In the genomic region with DNA sequence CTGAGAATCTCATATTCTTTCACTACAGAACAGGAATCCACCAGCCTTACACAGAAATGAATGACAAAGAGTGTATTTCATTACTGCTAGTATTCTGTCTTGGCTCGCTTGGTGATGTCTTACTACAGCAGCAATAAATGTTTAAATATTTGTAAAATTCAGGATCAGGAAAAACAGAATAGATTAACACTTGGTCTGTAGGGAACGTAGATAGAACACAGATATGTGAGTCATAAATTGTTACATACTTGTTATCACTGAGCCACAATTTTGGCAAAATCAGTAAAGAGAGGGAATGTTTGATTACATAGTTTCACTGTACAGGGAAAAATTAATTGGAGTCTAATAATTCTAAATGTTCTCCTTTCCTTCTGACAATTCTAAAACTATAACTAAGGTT, we compare ENCODE assay signal across 1 cellular context.
TF ChIP-seq lines count a peak whose summit lies in the region.

No MANE protein-coding gene starts in this region.

TF ChIP-seq in IMR-90, 13 proteins besides CTCF, POLR2A, EP300 and RAD21 (continued from another document):
- TF ChIP-seq, protein P1, sequence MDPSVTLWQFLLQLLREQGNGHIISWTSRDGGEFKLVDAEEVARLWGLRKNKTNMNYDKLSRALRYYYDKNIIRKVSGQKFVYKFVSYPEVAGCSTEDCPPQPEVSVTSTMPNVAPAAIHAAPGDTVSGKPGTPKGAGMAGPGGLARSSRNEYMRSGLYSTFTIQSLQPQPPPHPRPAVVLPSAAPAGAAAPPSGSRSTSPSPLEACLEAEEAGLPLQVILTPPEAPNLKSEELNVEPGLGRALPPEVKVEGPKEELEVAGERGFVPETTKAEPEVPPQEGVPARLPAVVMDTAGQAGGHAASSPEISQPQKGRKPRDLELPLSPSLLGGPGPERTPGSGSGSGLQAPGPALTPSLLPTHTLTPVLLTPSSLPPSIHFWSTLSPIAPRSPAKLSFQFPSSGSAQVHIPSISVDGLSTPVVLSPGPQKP (IDR thresholded peaks at IDR 0.05; ENCODE audit: borderline replicate concordance, low read depth, low read length) = no peak
TF ChIP-seq in IMR-90: peak in this region for 0.
